Comparison of ENCODE assay signal across 10 cellular contexts in genomic region chr14:99672506-99673327, GRCh38. TPM values are rescaled to one million over a fixed set of nuclear protein-coding genes. Genes with fewer than 3 reads are reported as not detected.
DNase-seq lines count a peak whose midpoint lies in the region; ATAC-seq and TF ChIP-seq lines count a peak whose summit lies in the region.
"Had no signal": no experiment of that assay in that cellular context is flagged by ENCODE, and none has a peak within 500 bp of the region (broad histone marks: within the 10 kb centered on the region; RNA-seq: fewer than 3 reads in every experiment).

No MANE protein-coding gene starts in this region.

- H3K36me3 Mint-ChIP-seq in T-cell, result no peaks in the 10 kb centered on the region

- H4K8ac ChIP-seq in mesendoderm (ENCODE audit: low read depth, low read length), result no peak overlapping the region

- H3K79me2 ChIP-seq in mesendoderm (ENCODE audit: control insufficient read depth, insufficient read depth, low read length) (no peaks in the 10 kb centered on the region), GM23248 (ENCODE audit: insufficient read depth) (no peaks in the 10 kb centered on the region)

- H3K79me1 ChIP-seq in mesendoderm (ENCODE audit: low read length), result no peaks in the 10 kb centered on the region

- no peaks in the 10 kb centered on the region; the same call in 1 of the 2 replicates for H3F3A ChIP-seq in GM23248 (ENCODE audit: insufficient read depth)

- H2AFZ ChIP-seq in GM23248, result no peak overlapping the region

- H3K4me1 ChIP-seq in mesendoderm (ENCODE audit: control insufficient read depth, low read depth, low read length) (peaks cover 9% of the 10 kb centered on the region), GM23248 (ENCODE audit: insufficient read depth) (peaks cover 9% of the 10 kb centered on the region; the same call in 1 of the 2 replicates)

- H3K4me3 ChIP-seq in mesendoderm (ENCODE audit: low read length), result no peak overlapping the region
- H3K4me3 ChIP-seq in GM23248, result no peak overlapping the region

- no peak overlapping the region for H3K18ac ChIP-seq in mesendoderm (ENCODE audit: low read length)

- no CpG with 5 or more reads among the region's 11 CpGs for WGBS in mesendoderm (ENCODE audit: extremely low coverage, insufficient coverage, low lambda C conversion rate)
- WGBS in GM23248 (ENCODE audit: low coverage in 1 of 2, low lambda C conversion rate in 2 of 2, missing lambda C conversion rate in 2 of 2), 2 experiments, result 75 to 76% methylated on average over 10 to 11 of the region's 11 CpGs

- H3K4me1 Mint-ChIP-seq in T-cell, result peaks cover 0 to 25% (median 14%) of the 10 kb centered on the region in 3 donors

- no peaks in the 10 kb centered on the region for H3K27me3 ChIP-seq in mesendoderm (ENCODE audit: insufficient read depth, low read length, poor library complexity)
- H3K27me3 ChIP-seq in GM23248 (replicated peaks; ENCODE audit: insufficient read depth), result no peaks in the 10 kb centered on the region

- DNase-seq in T-cell (peak in 7 of 34 experiments; percentile 6 to 29 (median 17)), mesendoderm (peak; percentile 53), NCI-H128 (lab: John Stamatoyannopoulos, UW; ENCODE audit: unreplicated experiment) (no peak), GM23248 (no peak), GM13976 (ENCODE audit: low spot score) (no peak)
- DNase-seq in activated naive CD4-positive, alpha-beta T cell treated with Interleukin-2 at 50 U/mL for 16 hours, result no peak

- ATAC-seq in GM18517 (IDR thresholded peaks at IDR 0.05; ENCODE audit: unreplicated experiment) (peak; percentile 71), HG02938 (IDR thresholded peaks at IDR 0.05; ENCODE audit: unreplicated experiment) (peak; percentile 80), T-cell (replicated peaks in 1 of 4) (peak; percentile 54 to 71 (median 58))

- H3K27ac ChIP-seq in mesendoderm (ENCODE audit: low read depth, low read length), result no peak overlapping the region
- H3K27ac ChIP-seq in GM23248, result no peak overlapping the region

- no peak overlapping the region for H2BK15ac ChIP-seq in mesendoderm (replicated peaks; ENCODE audit: low read depth)

- H4K5ac ChIP-seq in mesendoderm (ENCODE audit: low read length), result no peak overlapping the region

- H3K9me3 Mint-ChIP-seq in T-cell, result no peaks in the 10 kb centered on the region
- H3K9me3 Mint-ChIP-seq: activated T-helper 1 cell treated with anti-CD3 and anti-CD28 coated beads, Interleukin-12 subunit alpha, Interleukin-12 subunit beta, Interleukin-2, Interleukin-4 antibody, amounts not matched to agents 30 ng/mL and 10 ng/mL and 1 ng/mL, durations not matched to agents 14 hours and 24 hours and 36 hours had no signal

- peaks cover 9 to 25% of the 10 kb centered on the region in 2 donors for H3K27me3 Mint-ChIP-seq in T-cell

- POLR2A ChIA-PET in T-cell (lab: Charles Lee), result no interaction called here

- H3K4ac ChIP-seq in mesendoderm (ENCODE audit: low read depth, low read length), result no peak overlapping the region

- no peak overlapping the region for H3K4me3 Mint-ChIP-seq in T-cell
- H3K4me3 Mint-ChIP-seq: activated T-helper 1 cell treated with anti-CD3 and anti-CD28 coated beads, Interleukin-12 subunit alpha, Interleukin-12 subunit beta, Interleukin-2, Interleukin-4 antibody, amounts not matched to agents 30 ng/mL and 10 ng/mL and 1 ng/mL, durations not matched to agents 14 hours and 24 hours and 36 hours had no signal

- H3K9me2 ChIP-seq in GM23248 (ENCODE audit: insufficient read depth), result no peaks in the 10 kb centered on the region

- CTCF ChIA-PET in T-cell (lab: Charles Lee), result no interaction called here

- H2BK120ac ChIP-seq in mesendoderm (ENCODE audit: low read depth, low read length), result no peak overlapping the region

- in situ Hi-C loops in GM23248 (cut with MboI) (no loop called here), GM13976 (cut with MboI; ENCODE audit: low sequenced_read_pairs, unreplicated experiment) (no loop called here)

- no peak overlapping the region for H2BK5ac ChIP-seq in mesendoderm (ENCODE audit: low read length)

- H3K27ac Mint-ChIP-seq in T-cell, result peak overlapping the region; percentile 71 to 74
- H3K27ac Mint-ChIP-seq: activated T-helper 1 cell treated with anti-CD3 and anti-CD28 coated beads, Interleukin-12 subunit alpha, Interleukin-12 subunit beta, Interleukin-2, Interleukin-4 antibody, amounts not matched to agents 30 ng/mL and 10 ng/mL and 1 ng/mL, durations not matched to agents 14 hours and 24 hours and 36 hours had no signal

- H3K9ac ChIP-seq in mesendoderm (ENCODE audit: low read length), result no peak overlapping the region
- no peak overlapping the region for H3K9ac ChIP-seq in GM23248

- H3K4me2 ChIP-seq in mesendoderm (ENCODE audit: low read length) (no peak overlapping the region), GM23248 (ENCODE audit: unreplicated experiment) (no peak overlapping the region)

- H4K20me1 ChIP-seq in GM23248 (ENCODE audit: insufficient read depth), result no peaks in the 10 kb centered on the region

- TF ChIP-seq CTCF in GM13976 (IDR thresholded peaks at IDR 0.05; ENCODE audit: borderline replicate concordance, control extremely low read depth, extremely low read depth, insufficient read depth, missing control alignments), result no peak

- no peak overlapping the region for H3K56ac ChIP-seq in mesendoderm (ENCODE audit: low read length)

- no peaks in the 10 kb centered on the region for H3K9me3 ChIP-seq in GM23248 (ENCODE audit: low read depth)

- no peak overlapping the region for H3K23ac ChIP-seq in mesendoderm (ENCODE audit: low read length)

- H2AK5ac ChIP-seq in mesendoderm (ENCODE audit: low read length), result no peak overlapping the region

- no peaks in the 10 kb centered on the region for H3K36me3 ChIP-seq in mesendoderm (ENCODE audit: control insufficient read depth, insufficient read depth, low read length)
- no peaks in the 10 kb centered on the region for H3K36me3 ChIP-seq in GM23248 (ENCODE audit: low read depth)

RNA-seq across cellular contexts. Expression of gene CYP46A1, which starts 11.4 kb away (rescaled TPM):
- under 1 TPM; 0.10 to 0.51 (median 0.39) TPM for total RNA-seq in T-cell
- polyA plus RNA-seq in mesendoderm (2013, experiment 1 of 2), result 0.14 TPM
- 0.11 TPM for polyA plus RNA-seq in mesendoderm (2013, experiment 2 of 2)
- total RNA-seq in GM23248 (2014; rRNA removed; shearing (Covaris generic)), result 0.13 and 0.22 TPM in 2 replicates
- 0.15 and 0.29 TPM in 2 replicates for polyA plus RNA-seq in GM23248 (2016; fragmentation: Nextera tagmentation; extraction: Ambion mirVana)
- total RNA-seq: activated T-helper 1 cell treated with anti-CD3 and anti-CD28 coated beads, Interleukin-12 subunit alpha, Interleukin-12 subunit beta, Interleukin-2, Interleukin-4 antibody, amounts not matched to agents 30 ng/mL and 10 ng/mL and 1 ng/mL, durations not matched to agents 14 hours and 24 hours and 36 hours had no signal

RNA-seq across cellular contexts. Expression of gene HHIPL1, which starts 27.8 kb away (rescaled TPM):
- under 1 TPM; 0.05 to 0.35 (median 0.23) TPM for total RNA-seq in T-cell
- 0.63 TPM for polyA plus RNA-seq in mesendoderm (2013, experiment 1 of 2)
- 0.66 TPM for polyA plus RNA-seq in mesendoderm (2013, experiment 2 of 2)
- 11.3 and 19.2 TPM in 2 replicates for total RNA-seq in GM23248 (2014; rRNA removed; shearing (Covaris generic))
- polyA plus RNA-seq in GM23248 (2016; fragmentation: Nextera tagmentation; extraction: Ambion mirVana), result 5.8 and 6.5 TPM in 2 replicates
- total RNA-seq: activated T-helper 1 cell treated with anti-CD3 and anti-CD28 coated beads, Interleukin-12 subunit alpha, Interleukin-12 subunit beta, Interleukin-2, Interleukin-4 antibody, amounts not matched to agents 30 ng/mL and 10 ng/mL and 1 ng/mL, durations not matched to agents 14 hours and 24 hours and 36 hours; mononuclear cell had no signal
